In genomic region chr17:30970757-30971567, GRCh38 we compare ENCODE assay signal across 8 cellular contexts. TPM values are rescaled to one million over a fixed set of nuclear protein-coding genes. Genes with fewer than 3 reads are reported as not detected.
DNase-seq lines count a peak whose midpoint lies in the region; ATAC-seq and TF ChIP-seq lines count a peak whose summit lies in the region.

Gene RNF135 (plus strand): TSS chr17:30971039. CDS start chr17:30971074, 35 bp downstream.

- no peaks in the 10 kb centered on the region for H3K27me3 ChIP-seq in hepatocyte

- ATAC-seq in GM21528 (IDR thresholded peaks at IDR 0.05; ENCODE audit: low FRiP score, unreplicated experiment) (peak; percentile 60), HG02884 (IDR thresholded peaks at IDR 0.05; ENCODE audit: unreplicated experiment) (no peak)

- peaks cover 41% of the 10 kb centered on the region for H3K79me2 ChIP-seq in hepatocyte

- WGBS in hepatocyte (ENCODE audit: low lambda C conversion rate, missing lambda C conversion rate), result 1% methylated on average over 65 of the region's 70 CpGs

- H3K4me3 ChIP-seq in hepatocyte, result peak within 1 kb of the TSS; percentile 72
- peak within 1 kb of the TSS; percentile 71 for H3K4me3 ChIP-seq in retinal pigment epithelial cell (ENCODE audit: low read length)

- DNase-seq in DMS153 (lab: John Stamatoyannopoulos, UW) (peak; percentile 50), Kasumi-1 (lab: John Stamatoyannopoulos, UW) (peak; percentile 89 to 90), T-helper 9 cell (peak; percentile 37), astrocyte of the hippocampus (ENCODE audit: low read depth, low spot score) (peak; percentile 93), hepatocyte (ENCODE audit: low spot score) (peak; percentile 89), retinal pigment epithelial cell (ENCODE audit: low read depth) (peak; percentile 68)

- H4K20me1 ChIP-seq in hepatocyte (ENCODE audit: insufficient read depth, poor library complexity, severe bottlenecking), result no peaks in the 10 kb centered on the region

- no peak for TF ChIP-seq CTCF in hepatocyte (IDR thresholded peaks at IDR 0.05; ENCODE audit: poor library complexity)
- no peak for TF ChIP-seq CTCF in retinal pigment epithelial cell (conservative IDR thresholded peaks at IDR 0.05; ENCODE audit: low read depth, low read length)

- H3K4me1 ChIP-seq in hepatocyte (ENCODE audit: insufficient read depth), result peaks cover 7% of the 10 kb centered on the region

- peak within 1 kb of the TSS; percentile 88 for H3K4me2 ChIP-seq in hepatocyte

- peak within 1 kb of the TSS; percentile 89 for H2AFZ ChIP-seq in hepatocyte

- H3K9me2 ChIP-seq in hepatocyte (replicated peaks; ENCODE audit: insufficient read depth), result no peaks in the 10 kb centered on the region

- no peaks in the 10 kb centered on the region for H3K9me3 ChIP-seq in hepatocyte (ENCODE audit: low read depth)

- peak within 1 kb of the TSS; percentile 96 for H3K27ac ChIP-seq in hepatocyte

- H3K36me3 ChIP-seq in hepatocyte (replicated peaks; ENCODE audit: insufficient read depth, low read depth), result no peaks in the 10 kb centered on the region

RNA-seq across cellular contexts. Expression of gene RNF135, which starts in this region (rescaled TPM):
- total RNA-seq in hepatocyte, result 7.6 and 8.9 TPM in 2 replicates
- polyA plus RNA-seq in hepatocyte, result 10.1 and 16.7 TPM in 2 replicates

Comparison
In these comparisons a context has a peak if more than half of its experiments do, and no peak if none do; other contexts are left out.
1. DNase-seq: peak in every context shown above with its lines; median percentile 93 in astrocyte of the hippocampus; 90 in Kasumi-1; 89 in hepatocyte; 68 in retinal pigment epithelial cell; 50 in DMS153; 37 in T-helper 9 cell.